In genomic region chr15:92901053-92901761, GRCh38 we compare ENCODE assay signal across 7 cellular contexts. TPM values are rescaled to one million over a fixed set of nuclear protein-coding genes. Genes with fewer than 3 reads are reported as not detected.
DNase-seq lines count a peak whose midpoint lies in the region; ATAC-seq, FAIRE-seq and TF ChIP-seq lines count a peak whose summit lies in the region.

No MANE protein-coding gene starts in this region.

- WGBS in pancreas, 2 donors, result 0 to 1% methylated on average over 9 of the region's 9 CpGs

- no peak for ATAC-seq in pancreas

- intact Hi-C loops in pancreas (cut with DNase I), result loop anchor here in 1 of 3 donors (5.0 kb wide), 1 partner anchor 94 kb away; no protein-coding TSS in a partner anchor

- no peak for TF ChIP-seq POLR2A in Peyer's patch (IDR thresholded peaks at IDR 0.05)

- H3K27ac ChIP-seq in Peyer's patch (peak overlapping the region; percentile 87 to 96 (median 90)), epithelial cell of prostate (peak overlapping the region; percentile 98), pancreas (peak overlapping the region; percentile 94 to 99 (median 98))

- DNase-seq in H7, result no peak
- no peak for DNase-seq in Peyer's patch
- DNase-seq in epithelial cell of prostate (ENCODE audit: low read depth, low spot score), result no peak
- no peak for DNase-seq in pancreas
- no peak for DNase-seq in NCI-H748 (lab: John Stamatoyannopoulos, UW; ENCODE audit: unreplicated experiment)
- DNase-seq in DMS153 treated with DMSO at 0.1 percent for 48 hours (lab: John Stamatoyannopoulos, UW; ENCODE audit: unreplicated experiment), result no peak
- no peak for DNase-seq in CD1c-positive myeloid dendritic cell (ENCODE audit: extremely low spot score)

- FAIRE-seq in pancreas (lab: Jason Lieb, UNC), result no peak

- H3K4me3 ChIP-seq in H7 (ENCODE audit: insufficient read depth, low read depth, low read length), result peak overlapping the region; percentile 57
- peak overlapping the region; percentile 54 to 65 (median 60) for H3K4me3 ChIP-seq in Peyer's patch
- peak overlapping the region; percentile 27 to 58 (median 48) for H3K4me3 ChIP-seq in pancreas

- H3K27me3 ChIP-seq in H7 (ENCODE audit: control insufficient read depth, insufficient read depth, low read length) (no peaks in the 10 kb centered on the region), Peyer's patch (no peaks in the 10 kb centered on the region), pancreas (no peaks in the 10 kb centered on the region)

- H3K36me3 ChIP-seq in H7 (replicated peaks; ENCODE audit: control insufficient read depth, insufficient read depth, low read length), result peaks cover 4% of the 10 kb centered on the region
- H3K36me3 ChIP-seq in Peyer's patch, result peaks cover 0 to 20% (median 0%) of the 10 kb centered on the region in 3 donors
- H3K36me3 ChIP-seq in pancreas, result no peaks in the 10 kb centered on the region

- no peaks in the 10 kb centered on the region for H3K9me3 ChIP-seq in Peyer's patch
- H3K9me3 ChIP-seq in pancreas, result no peaks in the 10 kb centered on the region

- H3K4me1 ChIP-seq in Peyer's patch (peaks cover 0 to 20% (median 7%) of the 10 kb centered on the region in 4 donors), pancreas (peaks cover 4 to 42% (median 29%) of the 10 kb centered on the region in 3 donors)

- TF ChIP-seq CTCF in Peyer's patch (IDR thresholded peaks at IDR 0.05) (no peak), pancreas (IDR thresholded peaks at IDR 0.05) (no peak)

RNA-seq across cellular contexts. Expression of gene CHD2, which starts 1.1 kb away (rescaled TPM):
- 29.7 and 35.5 TPM in 2 replicates for total RNA-seq in H7 (2014; rRNA removed; shearing (Covaris generic))
- total RNA-seq in Peyer's patch (100 to 1,000 TPM; 109 to 370 (median 161) TPM), pancreas (10 to 100 TPM; 37.0 to 86.3 (median 50.1) TPM)
- polyA plus RNA-seq in pancreas, result 10 to 100 TPM; 27.7 to 31.1 TPM
